In the genomic region with DNA sequence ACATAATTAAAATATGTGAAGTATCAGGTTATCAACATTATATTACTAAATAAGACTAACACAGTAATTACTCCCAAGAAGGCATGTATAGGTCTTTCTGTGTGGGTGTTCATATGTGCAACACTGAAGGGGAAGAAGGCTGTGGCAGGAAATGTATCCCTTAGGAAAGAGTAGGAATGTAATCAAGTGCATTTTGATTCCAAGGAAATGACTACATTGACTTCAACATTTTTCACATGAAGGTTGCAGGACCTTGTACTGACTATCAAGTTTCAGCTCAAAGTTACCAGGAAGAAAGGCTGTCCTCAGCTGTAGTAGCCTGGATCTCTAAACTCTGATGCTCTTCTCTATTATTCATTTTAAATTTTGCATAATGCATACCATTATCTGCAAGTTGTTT, we compare ENCODE assay signal across 20 cellular contexts.
DNase-seq lines count a peak whose midpoint lies in the region; ATAC-seq, FAIRE-seq and TF ChIP-seq lines count a peak whose summit lies in the region.
"Had no signal": no experiment of that assay in that cellular context is flagged by ENCODE, and none has a peak within 500 bp of the region (broad histone marks: within the 10 kb centered on the region; RNA-seq: fewer than 3 reads in every experiment).

No MANE protein-coding gene starts in this region.

- H3K9me3 Mint-ChIP-seq in T-cell, result peaks cover 0 to 3% (median 0%) of the 10 kb centered on the region in 3 donors
- no peaks in the 10 kb centered on the region for H3K9me3 Mint-ChIP-seq in activated CD8-positive, alpha-beta T cell treated with anti-CD3 and anti-CD28 coated beads, Interleukin-2, amount 10 ng/mL, durations not matched to agents 7 days and 5 days (ENCODE audit: insufficient read depth)

- CTCF ChIA-PET in T-cell (lab: Charles Lee), result no interaction called here
- CTCF ChIA-PET in activated CD8-positive, alpha-beta T cell treated with anti-CD3 and anti-CD28 coated beads, Interleukin-2, amount 10 ng/mL, durations not matched to agents 7 days and 5 days (lab: Charles Lee), result no interaction called here

- ATAC-seq in T-cell (replicated peaks in 1 of 4), result no peak
- no peak for ATAC-seq in activated CD8-positive, alpha-beta T cell treated with anti-CD3 and anti-CD28 coated beads, Interleukin-2, amount 10 ng/mL, durations not matched to agents 7 days and 5 days
- ATAC-seq: activated CD8-positive, alpha-beta memory T cell treated with anti-CD3 and anti-CD28 coated beads, Interleukin-2, amount 10 ng/mL, durations not matched to agents 7 days and 5 days; left lobe of liver had no signal

- DNase-seq in D721Med (ENCODE audit: insufficient read length, low spot score) (no peak), M059J (ENCODE audit: low read depth) (peak; percentile 46), cardiac fibroblast (ENCODE audit: low read depth in 2 of 2) (peak; percentile 43 to 58), kidney tubule cell (ENCODE audit: low spot score) (peak; percentile 10), T-cell (no peak), 8988T (no peak), NCI-H510A (lab: John Stamatoyannopoulos, UW) (no peak)
- DNase-seq in activated CD8-positive, alpha-beta T cell treated with anti-CD3 and anti-CD28 coated beads, Interleukin-2, amount 10 ng/mL, durations not matched to agents 7 days and 5 days, result no peak
- DNase-seq: activated CD4-positive, CD25-positive, alpha-beta regulatory T cell treated with anti-CD3 and anti-CD28 coated beads, Interleukin-2, amount 50 U/mL, for 72 hours; activated CD8-positive, alpha-beta memory T cell treated with anti-CD3 and anti-CD28 coated beads, Interleukin-2, amount 10 ng/mL, durations not matched to agents 7 days and 5 days; activated effector memory CD4-positive, alpha-beta T cell treated with anti-CD3 and anti-CD28 coated beads, Interleukin-2, amount 50 U/mL, for 16 hours; BE2C; Calu3; esophagus squamous epithelium; NCI-H1930; NCI-H526; sigmoid colon; stimulated activated CD4-positive, alpha-beta T cell treated with anti-CD3 and anti-CD28 coated beads, Interleukin-4, amount 100 ng/mL, for 24 hours; stimulated activated CD8-positive, alpha-beta memory T cell treated with anti-CD3 and anti-CD28 coated beads, Interleukin-4, amount 100 ng/mL, for 48 hours had no signal

- H3K27me3 Mint-ChIP-seq in T-cell, result peaks cover 0 to 8% of the 10 kb centered on the region in 2 donors
- no peaks in the 10 kb centered on the region for H3K27me3 Mint-ChIP-seq in activated CD8-positive, alpha-beta T cell treated with anti-CD3 and anti-CD28 coated beads, Interleukin-2, amount 10 ng/mL, durations not matched to agents 7 days and 5 days (ENCODE audit: low read depth)
- H3K27me3 Mint-ChIP-seq: activated CD8-positive, alpha-beta memory T cell treated with anti-CD3 and anti-CD28 coated beads, Interleukin-2, amount 10 ng/mL, durations not matched to agents 7 days and 5 days had no signal

- no peak overlapping the region for H3K27ac Mint-ChIP-seq in T-cell
- no peak overlapping the region for H3K27ac Mint-ChIP-seq in activated CD8-positive, alpha-beta T cell treated with anti-CD3 and anti-CD28 coated beads, Interleukin-2, amount 10 ng/mL, durations not matched to agents 7 days and 5 days
- H3K27ac Mint-ChIP-seq: activated CD8-positive, alpha-beta memory T cell treated with anti-CD3 and anti-CD28 coated beads, Interleukin-2, amount 10 ng/mL, durations not matched to agents 7 days and 5 days had no signal

- no peak overlapping the region for H3K4me3 Mint-ChIP-seq in T-cell
- no peak overlapping the region for H3K4me3 Mint-ChIP-seq in activated CD8-positive, alpha-beta T cell treated with anti-CD3 and anti-CD28 coated beads, Interleukin-2, amount 10 ng/mL, durations not matched to agents 7 days and 5 days
- H3K4me3 Mint-ChIP-seq: activated CD8-positive, alpha-beta memory T cell treated with anti-CD3 and anti-CD28 coated beads, Interleukin-2, amount 10 ng/mL, durations not matched to agents 7 days and 5 days had no signal

- no peak overlapping the region for H3K4me3 ChIP-seq in cardiac fibroblast (replicated peaks in 1 of 2; ENCODE audit: low read depth in 2 of 2, low read length in 2 of 2)
- H3K4me3 ChIP-seq: esophagus squamous epithelium, sigmoid colon had no signal

- POLR2A ChIA-PET in T-cell (lab: Charles Lee), result no interaction called here
- POLR2A ChIA-PET in activated CD8-positive, alpha-beta T cell treated with anti-CD3 and anti-CD28 coated beads, Interleukin-2, amount 10 ng/mL, durations not matched to agents 7 days and 5 days (lab: Charles Lee), result no interaction called here

- H3K4me1 Mint-ChIP-seq in T-cell, result no peaks in the 10 kb centered on the region
- H3K4me1 Mint-ChIP-seq in activated CD8-positive, alpha-beta T cell treated with anti-CD3 and anti-CD28 coated beads, Interleukin-2, amount 10 ng/mL, durations not matched to agents 7 days and 5 days (ENCODE audit: low read depth), result no peaks in the 10 kb centered on the region
- H3K4me1 Mint-ChIP-seq: activated CD8-positive, alpha-beta memory T cell treated with anti-CD3 and anti-CD28 coated beads, Interleukin-2, amount 10 ng/mL, durations not matched to agents 7 days and 5 days had no signal

- no peaks in the 10 kb centered on the region for H3K36me3 Mint-ChIP-seq in T-cell
- H3K36me3 Mint-ChIP-seq in activated CD8-positive, alpha-beta T cell treated with anti-CD3 and anti-CD28 coated beads, Interleukin-2, amount 10 ng/mL, durations not matched to agents 7 days and 5 days (ENCODE audit: low read depth), result no peaks in the 10 kb centered on the region
- H3K36me3 Mint-ChIP-seq: activated CD8-positive, alpha-beta memory T cell treated with anti-CD3 and anti-CD28 coated beads, Interleukin-2, amount 10 ng/mL, durations not matched to agents 7 days and 5 days had no signal

- peak; percentile 16 for FAIRE-seq in D721Med (lab: Jason Lieb, UNC)

- TF ChIP-seq CTCF in D721Med (IDR thresholded peaks at IDR 0.05; ENCODE audit: insufficient read depth, missing control alignments), result no peak
- TF ChIP-seq CTCF in cardiac fibroblast (IDR thresholded peaks at IDR 0.05; ENCODE audit: low read depth, low read length), result no peak

Comparison
In these comparisons a context has a peak if more than half of its experiments do, and no peak if none do; other contexts are left out.
1. DNase-seq: peak in M059J (single experiment), cardiac fibroblast (2 of 2) and kidney tubule cell (single experiment); none in D721Med (single experiment), T-cell (0 of 34), 8988T (single experiment), activated CD8-positive, alpha-beta T cell treated with anti-CD3 and anti-CD28 coated beads, Interleukin-2, amount 10 ng/mL, durations not matched to agents 7 days and 5 days (single experiment) and NCI-H510A (single experiment).